Comparison of ENCODE assay signal across 1 cellular context in the genomic region with DNA sequence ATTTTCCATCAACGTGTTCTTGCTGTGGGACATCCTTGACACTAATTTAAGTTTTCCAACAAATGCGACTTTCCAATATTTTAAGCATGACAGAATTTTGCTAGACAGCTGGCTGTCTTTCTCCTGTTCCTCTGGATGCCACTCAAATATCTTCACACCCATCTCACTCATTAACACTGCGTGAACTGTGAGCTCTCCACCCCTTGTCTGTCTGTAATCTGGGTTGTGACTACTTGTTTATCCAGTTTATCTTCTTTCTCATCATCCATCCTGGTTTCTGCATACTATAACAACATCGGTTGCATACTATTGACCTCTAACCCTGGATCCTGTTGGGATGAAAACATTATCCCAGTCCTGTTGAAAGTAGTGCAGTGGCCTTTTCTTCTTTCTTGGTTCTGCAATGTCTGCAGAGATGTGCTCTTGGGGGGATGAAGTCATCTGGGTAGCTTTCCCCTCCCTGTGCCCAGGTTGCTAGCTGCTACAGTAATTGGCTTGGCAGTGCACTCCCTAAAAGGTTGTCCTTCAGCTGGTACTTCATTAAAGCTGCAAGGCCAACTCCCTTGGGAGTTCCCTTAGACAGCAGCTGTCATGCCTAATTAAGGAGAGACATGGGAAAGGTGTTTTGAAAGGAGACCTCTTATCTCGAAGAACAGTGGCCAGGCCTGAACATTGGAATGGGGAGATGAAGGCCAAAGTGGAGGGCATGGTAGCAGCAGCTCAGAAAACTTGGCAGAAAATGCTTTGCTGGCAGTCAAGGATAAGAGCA.
TF ChIP-seq lines count a peak whose summit lies in the region.

No MANE protein-coding gene starts in this region.

TF ChIP-seq in HEK293, 187 proteins besides CTCF, POLR2A, EP300 and RAD21 (continued from another document):
- TF ChIP-seq, protein P1, sequence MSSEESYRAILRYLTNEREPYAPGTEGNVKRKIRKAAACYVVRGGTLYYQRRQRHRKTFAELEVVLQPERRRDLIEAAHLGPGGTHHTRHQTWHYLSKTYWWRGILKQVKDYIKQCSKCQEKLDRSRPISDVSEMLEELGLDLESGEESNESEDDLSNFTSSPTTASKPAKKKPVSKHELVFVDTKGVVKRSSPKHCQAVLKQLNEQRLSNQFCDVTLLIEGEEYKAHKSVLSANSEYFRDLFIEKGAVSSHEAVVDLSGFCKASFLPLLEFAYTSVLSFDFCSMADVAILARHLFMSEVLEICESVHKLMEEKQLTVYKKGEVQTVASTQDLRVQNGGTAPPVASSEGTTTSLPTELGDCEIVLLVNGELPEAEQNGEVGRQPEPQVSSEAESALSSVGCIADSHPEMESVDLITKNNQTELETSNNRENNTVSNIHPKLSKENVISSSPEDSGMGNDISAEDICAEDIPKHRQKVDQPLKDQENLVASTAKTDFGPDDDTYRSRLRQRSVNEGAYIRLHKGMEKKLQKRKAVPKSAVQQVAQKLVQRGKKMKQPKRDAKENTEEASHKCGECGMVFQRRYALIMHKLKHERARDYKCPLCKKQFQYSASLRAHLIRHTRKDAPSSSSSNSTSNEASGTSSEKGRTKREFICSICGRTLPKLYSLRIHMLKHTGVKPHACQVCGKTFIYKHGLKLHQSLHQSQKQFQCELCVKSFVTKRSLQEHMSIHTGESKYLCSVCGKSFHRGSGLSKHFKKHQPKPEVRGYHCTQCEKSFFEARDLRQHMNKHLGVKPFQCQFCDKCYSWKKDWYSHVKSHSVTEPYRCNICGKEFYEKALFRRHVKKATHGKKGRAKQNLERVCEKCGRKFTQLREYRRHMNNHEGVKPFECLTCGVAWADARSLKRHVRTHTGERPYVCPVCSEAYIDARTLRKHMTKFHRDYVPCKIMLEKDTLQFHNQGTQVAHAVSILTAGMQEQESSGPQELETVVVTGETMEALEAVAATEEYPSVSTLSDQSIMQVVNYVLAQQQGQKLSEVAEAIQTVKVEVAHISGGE (tag by site-specific recombination; conservative IDR thresholded peaks at IDR 0.05; ENCODE audit: low read depth), result no peak
- TF ChIP-seq ZNF366 (tag by site-specific recombination; conservative IDR thresholded peaks at IDR 0.05) (peak; percentile 75), ZNF391 (tag by site-specific recombination; IDR thresholded peaks at IDR 0.05; ENCODE audit: borderline replicate concordance, low read depth) (no peak), FEZF1 (tag by site-specific recombination; IDR thresholded peaks at IDR 0.05) (no peak; the same call in 1 of the 2 replicates), ZNF561 (tag by site-specific recombination; IDR thresholded peaks at IDR 0.05; ENCODE audit: borderline replicate concordance) (peak; percentile 44; the same call in 1 of the 2 replicates), PRDM1 (tag by site-specific recombination; IDR thresholded peaks at IDR 0.05) (no peak), ZNF274 (IDR thresholded peaks at IDR 0.05; ENCODE audit: low read length) (no peak), ZNF274 (tag by site-specific recombination; IDR thresholded peaks at IDR 0.05; ENCODE audit: borderline replicate concordance) (no peak), GLIS1 (tag by site-specific recombination; IDR thresholded peaks at IDR 0.05) (0 out of 2 replicates have a peak, but pooled peaks have one; percentile 14), ZNF600 (tag by site-specific recombination; IDR thresholded peaks at IDR 0.05) (0 out of 2 replicates have a peak, but pooled peaks have one; percentile 38), ZNF623 (tag by site-specific recombination; IDR thresholded peaks at IDR 0.05) (no peak), ZBTB17 (tag by site-specific recombination; IDR thresholded peaks at IDR 0.05) (peak; percentile 32; the same call in 1 of the 2 replicates), ZNF114 (tag by site-specific recombination; IDR thresholded peaks at IDR 0.05) (no peak), WT1 (tag by site-specific recombination; IDR thresholded peaks at IDR 0.05) (peak; percentile 96), ZNF843 (tag by site-specific recombination; IDR thresholded peaks at IDR 0.05) (peak; percentile 27; the same call in 1 of the 2 replicates), ZNF394 (tag by site-specific recombination; IDR thresholded peaks at IDR 0.05; ENCODE audit: borderline replicate concordance) (no peak), ZBTB48 (tag by site-specific recombination; IDR thresholded peaks at IDR 0.05) (peak; percentile 45; the same call in 1 of the 2 replicates), ZNF174 (tag by site-specific recombination; IDR thresholded peaks at IDR 0.05) (no peak)
- TF ChIP-seq, protein P2, sequence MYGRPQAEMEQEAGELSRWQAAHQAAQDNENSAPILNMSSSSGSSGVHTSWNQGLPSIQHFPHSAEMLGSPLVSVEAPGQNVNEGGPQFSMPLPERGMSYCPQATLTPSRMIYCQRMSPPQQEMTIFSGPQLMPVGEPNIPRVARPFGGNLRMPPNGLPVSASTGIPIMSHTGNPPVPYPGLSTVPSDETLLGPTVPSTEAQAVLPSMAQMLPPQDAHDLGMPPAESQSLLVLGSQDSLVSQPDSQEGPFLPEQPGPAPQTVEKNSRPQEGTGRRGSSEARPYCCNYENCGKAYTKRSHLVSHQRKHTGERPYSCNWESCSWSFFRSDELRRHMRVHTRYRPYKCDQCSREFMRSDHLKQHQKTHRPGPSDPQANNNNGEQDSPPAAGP (tag by site-specific recombination; IDR thresholded peaks at IDR 0.05), result peak; percentile 90
- TF ChIP-seq, protein P3, sequence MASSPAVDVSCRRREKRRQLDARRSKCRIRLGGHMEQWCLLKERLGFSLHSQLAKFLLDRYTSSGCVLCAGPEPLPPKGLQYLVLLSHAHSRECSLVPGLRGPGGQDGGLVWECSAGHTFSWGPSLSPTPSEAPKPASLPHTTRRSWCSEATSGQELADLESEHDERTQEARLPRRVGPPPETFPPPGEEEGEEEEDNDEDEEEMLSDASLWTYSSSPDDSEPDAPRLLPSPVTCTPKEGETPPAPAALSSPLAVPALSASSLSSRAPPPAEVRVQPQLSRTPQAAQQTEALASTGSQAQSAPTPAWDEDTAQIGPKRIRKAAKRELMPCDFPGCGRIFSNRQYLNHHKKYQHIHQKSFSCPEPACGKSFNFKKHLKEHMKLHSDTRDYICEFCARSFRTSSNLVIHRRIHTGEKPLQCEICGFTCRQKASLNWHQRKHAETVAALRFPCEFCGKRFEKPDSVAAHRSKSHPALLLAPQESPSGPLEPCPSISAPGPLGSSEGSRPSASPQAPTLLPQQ (tag by site-specific recombination; IDR thresholded peaks at IDR 0.05), result peak; percentile 17; the same call in 1 of the 2 replicates
